Comparison of ENCODE assay signal across 8 cellular contexts in the genomic region with DNA sequence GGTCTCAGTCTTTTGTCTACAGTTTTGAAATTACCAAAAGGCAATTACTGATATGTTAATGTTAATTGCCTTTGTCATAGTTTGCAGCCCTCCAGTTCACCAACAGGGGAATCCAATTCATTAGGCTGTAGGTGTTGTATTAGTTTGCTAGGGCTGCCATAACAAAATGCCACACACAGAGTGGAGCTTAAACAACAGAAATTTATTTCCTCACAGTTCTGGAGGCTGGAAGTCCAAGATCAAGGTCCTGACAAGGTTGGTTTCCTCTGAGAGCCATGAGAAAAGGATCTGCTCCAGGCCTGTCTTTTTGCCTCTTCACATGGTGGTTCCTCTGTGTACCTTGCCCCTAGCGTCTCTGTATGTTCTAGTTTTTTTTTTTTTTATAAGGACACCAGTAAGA. TPM values are rescaled to one million over a fixed set of nuclear protein-coding genes. Genes with fewer than 3 reads are reported as not detected.
A peak's percentile ranks its signal among the peaks of the same experiment; 100 is the strongest.
DNase-seq lines count a peak whose midpoint lies in the region; ATAC-seq, FAIRE-seq and TF ChIP-seq lines count a peak whose summit lies in the region.

No MANE protein-coding gene starts in this region.

- peak overlapping the region in 2 of 3 donors; percentile 18 to 97 for H3K27ac Mint-ChIP-seq in IgD-negative memory B cell

- H3K36me3 ChIP-seq in A673 (ENCODE audit: insufficient read depth, low read length, poor library complexity, severe bottlenecking) = peaks cover 39% of the 10 kb centered on the region
- peaks cover 10% of the 10 kb centered on the region for H3K36me3 ChIP-seq in bronchial epithelial cell (ENCODE audit: control insufficient read depth, insufficient read depth, low read length)
- peaks cover 26 to 30% of the 10 kb centered on the region in 2 donors for H3K36me3 ChIP-seq in muscle layer of duodenum (ENCODE audit: control insufficient read depth in 1 of 2, insufficient read depth in 2 of 2, low read length in 2 of 2)

- H3K27me3 Mint-ChIP-seq in IgD-negative memory B cell = no peaks in the 10 kb centered on the region

- H3K27me3 ChIP-seq in A673 (replicated peaks; ENCODE audit: insufficient read depth, low read depth, low read length, poor library complexity) (no peaks in the 10 kb centered on the region), bronchial epithelial cell (ENCODE audit: control insufficient read depth, insufficient read depth, low read length) (no peaks in the 10 kb centered on the region), muscle layer of duodenum (ENCODE audit: low read depth, low read length) (no peaks in the 10 kb centered on the region)

- peak overlapping the region; percentile 99 to 100 (median 100) for H3K4me3 Mint-ChIP-seq in IgD-negative memory B cell

- no peak for TF ChIP-seq POLR2A in GM12892 (IDR thresholded peaks at IDR 0.05; ENCODE audit: low read depth, low read length)

- peaks cover 20 to 39% (median 33%) of the 10 kb centered on the region in 3 donors for H3K4me1 Mint-ChIP-seq in IgD-negative memory B cell

- peak overlapping the region; percentile 93 for H3K4me3 ChIP-seq in A673 (ENCODE audit: low read depth, low read length, poor library complexity, severe bottlenecking)
- H3K4me3 ChIP-seq in bronchial epithelial cell (ENCODE audit: low read depth, low read length) = peak overlapping the region; percentile 98
- peak overlapping the region; percentile 97 to 98 for H3K4me3 ChIP-seq in muscle layer of duodenum (ENCODE audit: low read depth in 1 of 2, low read length in 2 of 2)

- POLR2A ChIA-PET in A673 (lab: Charles Lee; ENCODE audit: low non-redundant PET) = no interaction called here

- BruUV-seq in A673 (replicated peaks; lab: Mats Ljungman, UMichigan) = no TSS peak

- FAIRE-seq in bronchial epithelial cell (lab: Jason Lieb, UNC) (no peak), GM12892 (lab: Jason Lieb, UNC) (no peak)

- H3K9me3 ChIP-seq in A673 (ENCODE audit: low read depth, low read length, poor library complexity, severe bottlenecking) (no peaks in the 10 kb centered on the region), muscle layer of duodenum (ENCODE audit: control insufficient read depth in 1 of 2, low read length in 2 of 2) (no peaks in the 10 kb centered on the region)

- no peak for ATAC-seq in HG03571 (IDR thresholded peaks at IDR 0.05; ENCODE audit: unreplicated experiment)

- TF ChIP-seq CTCF in A673 (conservative IDR thresholded peaks at IDR 0.05; ENCODE audit: low read depth, low read length) = no peak
- no peak for TF ChIP-seq CTCF in bronchial epithelial cell (IDR thresholded peaks at IDR 0.05; ENCODE audit: insufficient read depth, low read length, severe bottlenecking)

- DNase-seq in A673 (ENCODE audit: low spot score) (no peak), bronchial epithelial cell (ENCODE audit: low read depth) (no peak), GM12892 (ENCODE audit: insufficient read length) (no peak), iPS-NIHi7 (ENCODE audit: extremely low spot score) (no peak), amniotic stem cell (lab: John Stamatoyannopoulos, UW) (no peak)

- peak overlapping the region; percentile 91 for H3K27ac ChIP-seq in A673 (ENCODE audit: low read depth, low read length, poor library complexity, severe bottlenecking)
- H3K27ac ChIP-seq in muscle layer of duodenum (ENCODE audit: low read length) = peak overlapping the region; percentile 82

- intact Hi-C loops in A673 (cut with micrococcal nuclease; ENCODE audit: unreplicated experiment) = loop anchor here (5.0 kb wide), 1 partner anchor 85 kb away; a partner anchor contains a TSS

- no peaks in the 10 kb centered on the region for H3K9me3 Mint-ChIP-seq in IgD-negative memory B cell

- H3K36me3 Mint-ChIP-seq in IgD-negative memory B cell = peaks cover 6% of the 10 kb centered on the region

- CTCF ChIA-PET in A673 (lab: Charles Lee) = interaction anchor here (0.6 to 1.4 kb wide), 2 partner anchors 192 to 212 kb away, joined by 3 read pairs; no protein-coding TSS in a partner anchor

- no peaks in the 10 kb centered on the region for H3K4me1 ChIP-seq in A673 (ENCODE audit: insufficient read depth, low read length, poor library complexity, severe bottlenecking)
- H3K4me1 ChIP-seq in muscle layer of duodenum (ENCODE audit: control insufficient read depth in 1 of 2, insufficient read depth in 2 of 2, low read length in 2 of 2) = peaks cover 3 to 29% of the 10 kb centered on the region in 2 donors

RNA-seq across cellular contexts. Expression of a gene that starts 1.3 kb away (rescaled TPM):
- 45.4 and 57.7 TPM in 2 replicates for total RNA-seq in A673 (2021)
- 19.4 TPM for polyA plus RNA-seq in IgD-negative memory B cell
- 44.3 and 64.0 TPM in 2 replicates for total RNA-seq in bronchial epithelial cell
- 36.2 TPM for polyA plus RNA-seq in GM12892 (2012; ENCODE audit: missing spikeins)

RNA-seq across cellular contexts. Expression of a gene that starts 17.6 kb away (rescaled TPM):
- total RNA-seq in A673 (2021) (16.8 and 18.1 TPM in 2 replicates), bronchial epithelial cell (3.7 and 6.5 TPM in 2 replicates)
- 4.6 TPM for polyA plus RNA-seq in IgD-negative memory B cell
- 9.8 TPM for polyA plus RNA-seq in GM12892 (2012; ENCODE audit: missing spikeins)
